ENCODE assay signal across 26 cellular contexts in the genomic region with DNA sequence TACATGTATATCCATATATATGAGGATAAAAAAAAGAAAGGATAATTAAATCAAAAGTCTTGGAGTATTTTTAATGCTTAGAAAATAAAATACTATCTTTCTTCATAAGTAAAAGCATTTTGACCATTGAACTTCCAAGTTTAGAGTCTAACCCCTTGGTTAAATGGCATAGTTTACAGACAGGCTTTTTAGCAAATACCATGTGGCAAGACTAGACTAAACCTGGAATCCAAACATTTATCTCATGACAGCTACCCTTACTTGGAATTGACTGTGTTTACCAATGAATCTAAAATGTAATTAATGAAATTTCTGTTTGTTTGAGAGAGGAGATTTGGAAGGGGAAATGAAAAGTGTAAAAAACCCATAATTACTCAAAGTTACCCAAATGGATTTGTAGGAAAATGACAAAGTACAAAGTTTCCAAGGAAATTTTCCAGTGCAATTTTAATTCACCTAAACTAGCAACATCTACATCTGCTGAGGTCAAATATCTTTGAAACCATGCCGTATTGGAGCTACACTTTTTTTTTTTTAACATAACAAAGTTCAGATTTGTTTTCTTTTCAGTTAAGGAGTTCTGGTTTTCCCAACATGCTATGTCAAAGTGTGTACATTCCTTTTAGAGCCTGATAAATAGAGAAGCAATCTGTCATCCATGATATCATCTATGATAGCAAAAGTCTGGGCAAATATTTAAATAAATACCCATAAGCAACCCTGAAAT.
DNase-seq lines count a peak whose midpoint lies in the region; ATAC-seq, FAIRE-seq and TF ChIP-seq lines count a peak whose summit lies in the region.
"Had no signal": no experiment of that assay in that cellular context is flagged by ENCODE, and none has a peak within 500 bp of the region (broad histone marks: within the 10 kb centered on the region; RNA-seq: fewer than 3 reads in every experiment).

No MANE protein-coding gene starts in this region.

- H3K27me3 ChIP-seq in liver (ENCODE audit: control insufficient read depth in 4 of 4, insufficient read depth in 4 of 4, low read length in 3 of 4): no peaks in the 10 kb centered on the region
- H3K27me3 ChIP-seq in HepG2 (ENCODE audit: control insufficient read depth in 1 of 2, insufficient read depth in 2 of 2, low read length in 2 of 2): no peaks in the 10 kb centered on the region
- no peaks in the 10 kb centered on the region for H3K27me3 ChIP-seq in mesenchymal stem cell (ENCODE audit: control insufficient read depth in 1 of 2, insufficient read depth in 1 of 2, low read length in 2 of 2)
- no peaks in the 10 kb centered on the region for H3K27me3 ChIP-seq in thyroid gland
- H3K27me3 ChIP-seq: BE2C had no signal

- no peak overlapping the region for H2BK120ac ChIP-seq in mesenchymal stem cell (ENCODE audit: low read depth, low read length)

- no peak overlapping the region for H2AK5ac ChIP-seq in mesenchymal stem cell (ENCODE audit: low read length, severe bottlenecking)

- no peak overlapping the region for H2BK12ac ChIP-seq in mesenchymal stem cell (ENCODE audit: low read length in 2 of 2)

- no peak overlapping the region for H2BK5ac ChIP-seq in mesenchymal stem cell (ENCODE audit: low read depth, low read length, poor library complexity, severe bottlenecking)

- no peak for FAIRE-seq in HepG2 (lab: Jason Lieb, UNC)
- peak; percentile 90 for FAIRE-seq in endometrium (lab: Jason Lieb, UNC)
- FAIRE-seq: GM12892, GM19239 had no signal

- CTCF ChIA-PET in HepG2 (lab: Yijun Ruan, JAX; ENCODE audit: low intra/inter-chr PET ratio, low total read pairs): no interaction called here
- CTCF ChIA-PET in MCF 10A (lab: Yijun Ruan, JAX): interaction anchor here (0.9 to 2.2 kb wide), 2 partner anchors 15 to 17 kb away, joined by 4 to 8 read pairs; no protein-coding TSS in a partner anchor

- H2BK15ac ChIP-seq in mesenchymal stem cell (ENCODE audit: low read depth, poor library complexity, severe bottlenecking): no peak overlapping the region

- no peak for TF ChIP-seq POLR2A in HepG2 (IDR thresholded peaks at IDR 0.05; ENCODE audit: insufficient read depth in 1 of 2, low read depth in 2 of 2, low read length in 2 of 2)
- TF ChIP-seq POLR2A in thyroid gland (IDR thresholded peaks at IDR 0.05): no peak

- 24% methylated on average over 1 of the region's 1 CpG for WGBS in liver
- WGBS in HepG2 (ENCODE audit: low lambda C conversion rate): 0% methylated on average over 1 of the region's 1 CpG
- WGBS in mesenchymal stem cell: no CpG with 5 or more reads among the region's 1 CpG
- WGBS in thyroid gland, 2 donors: 19 to 25% methylated on average over 1 of the region's 1 CpG

- H4K91ac ChIP-seq in mesenchymal stem cell (ENCODE audit: low read length): no peak overlapping the region

- H2AFZ ChIP-seq in HepG2 (ENCODE audit: low read length) (no peak overlapping the region), mesenchymal stem cell (ENCODE audit: low read depth, low read length) (no peak overlapping the region)

- BruUV-seq in HepG2 (replicated peaks; lab: Mats Ljungman, UMichigan) (no TSS peak), MCF 10A (replicated peaks; lab: Mats Ljungman, UMichigan) (no TSS peak)

- TF ChIP-seq RAD21 in liver (IDR thresholded peaks at IDR 0.05) (no peak), HepG2 (CRISPR knock-in tag; IDR thresholded peaks at IDR 0.05) (no peak)

- no peaks in the 10 kb centered on the region for H3K4me1 Mint-ChIP-seq in MCF 10A (ENCODE audit: insufficient read depth, unreplicated experiment)
- H3K4me1 Mint-ChIP-seq: CD14-positive monocyte, IgD-negative memory B cell had no signal

- no peaks in the 10 kb centered on the region for H3K27me3 Mint-ChIP-seq in MCF 10A (ENCODE audit: insufficient read depth, unreplicated experiment)

- H3K18ac ChIP-seq in mesenchymal stem cell (ENCODE audit: low read depth in 1 of 2, low read length in 2 of 2): no peak overlapping the region

- no peak overlapping the region for H3K4me3 ChIP-seq in liver (ENCODE audit: low read depth in 1 of 3, low read length in 3 of 3)
- no peak overlapping the region for H3K4me3 ChIP-seq in HepG2 (replicated peaks in 1 of 3; ENCODE audit: insufficient read depth in 1 of 3, low read depth in 2 of 3, low read length in 3 of 3)
- H3K4me3 ChIP-seq in mesenchymal stem cell (ENCODE audit: insufficient read depth in 1 of 2, low read depth in 1 of 2, low read length in 2 of 2): no peak overlapping the region
- H3K4me3 ChIP-seq in thyroid gland (replicated peaks in 1 of 3): no peak overlapping the region
- H3K4me3 ChIP-seq: SK-N-MC had no signal

- no peaks in the 10 kb centered on the region for H3K79me1 ChIP-seq in mesenchymal stem cell (replicated peaks; ENCODE audit: low read length, poor library complexity, severe bottlenecking)

- TF ChIP-seq CTCF in liver (IDR thresholded peaks at IDR 0.05; ENCODE audit: low read depth, low read length, missing input control) (no peak), HepG2 (CRISPR knock-in tag; IDR thresholded peaks at IDR 0.05) (no peak), thyroid gland (IDR thresholded peaks at IDR 0.05) (no peak), MCF 10A (IDR thresholded peaks at IDR 0.05; ENCODE audit: unreplicated experiment) (no peak)

- H4K8ac ChIP-seq in mesenchymal stem cell (ENCODE audit: low read length): no peak overlapping the region

- ATAC-seq in HepG2: no peak

- H3K4me3 Mint-ChIP-seq in MCF 10A (ENCODE audit: unreplicated experiment): no peak overlapping the region
- H3K4me3 Mint-ChIP-seq: CD14-positive monocyte, IgD-negative memory B cell had no signal

- H3K9me3 ChIP-seq in liver (ENCODE audit: control insufficient read depth in 4 of 4, low read length in 3 of 4) (no peaks in the 10 kb centered on the region), HepG2 (ENCODE audit: low read length) (no peaks in the 10 kb centered on the region), mesenchymal stem cell (ENCODE audit: control insufficient read depth, low read length) (no peaks in the 10 kb centered on the region), thyroid gland (no peaks in the 10 kb centered on the region)
- H3K9me3 ChIP-seq: BE2C had no signal

- DNase-seq in HepG2 (ENCODE audit: low spot score): no peak
- DNase-seq in mesenchymal stem cell: peak; percentile 33
- DNase-seq in thyroid gland: no peak
- no peak for DNase-seq in NCI-H2081 (lab: John Stamatoyannopoulos, UW)
- DNase-seq in MCF 10A (ENCODE audit: unreplicated experiment): no peak
- DNase-seq in NCI-H2107 treated with DMSO at 0.1 percent for 48 hours (lab: John Stamatoyannopoulos, UW; ENCODE audit: unreplicated experiment): no peak
- DNase-seq: ACHN, BE2C, Calu3, DMS79 treated with DMSO at 0.1 percent for 48 hours, Karpas-422, NCI-H1092 treated with DMSO at 0.1 percent for 48 hours, NCI-H1436, NCI-H187, NCI-H446, NCI-H524 treated with DMSO at 0.1 percent for 48 hours, NCI-H774, SIG-M5 had no signal

- H3K4me1 ChIP-seq in liver (ENCODE audit: control insufficient read depth in 4 of 4, insufficient read depth in 4 of 4, low read length in 3 of 4) (peaks cover 2 to 14% (median 8%) of the 10 kb centered on the region in 4 donors), HepG2 (ENCODE audit: insufficient read depth, low read length) (no peaks in the 10 kb centered on the region), mesenchymal stem cell (ENCODE audit: control insufficient read depth, insufficient read depth, low read depth, low read length) (no peaks in the 10 kb centered on the region), thyroid gland (peaks cover 8 to 11% of the 10 kb centered on the region in 2 donors)
- H3K4me1 ChIP-seq: BE2C had no signal

- H3K4me2 ChIP-seq in HepG2 (ENCODE audit: low read depth, low read length) (no peak overlapping the region), mesenchymal stem cell (ENCODE audit: low read length, poor library complexity, severe bottlenecking) (no peak overlapping the region)

- H3K27ac Mint-ChIP-seq in MCF 10A (ENCODE audit: low read depth, unreplicated experiment): no peak overlapping the region
- H3K27ac Mint-ChIP-seq: CD14-positive monocyte, IgD-negative memory B cell had no signal

- TF ChIP-seq EP300 in HepG2 (IDR thresholded peaks at IDR 0.05; ENCODE audit: low read depth in 2 of 2, low read length in 2 of 2) (no peak), HepG2 (CRISPR knock-in tag; IDR thresholded peaks at IDR 0.05; ENCODE audit: borderline replicate concordance) (no peak)

- in situ Hi-C loops in HepG2 (cut with HindIII; ENCODE audit: extremely low pct_ligation_motif_present, low pct_unique_long_range_greater_than_20kb): loop anchor here (10.0 kb wide), 1 partner anchor 92 kb away; no protein-coding TSS in a partner anchor

- H3K27ac ChIP-seq in liver (ENCODE audit: low read depth in 1 of 2, low read length in 2 of 2) (peak overlapping the region; percentile 3 to 47), HepG2 (ENCODE audit: extremely low read length, insufficient read depth, low read length) (no peak overlapping the region), mesenchymal stem cell (ENCODE audit: low read length, poor library complexity, severe bottlenecking) (no peak overlapping the region), thyroid gland (peak overlapping the region; percentile 38 to 55 (median 52))
- H3K27ac ChIP-seq: 22Rv1, SK-N-MC had no signal

- H3K9ac ChIP-seq in liver (ENCODE audit: low read depth in 1 of 2, low read length in 2 of 2): no peak overlapping the region
- H3K9ac ChIP-seq in HepG2 (ENCODE audit: insufficient read depth, low read depth, low read length): no peak overlapping the region
- no peak overlapping the region for H3K9ac ChIP-seq in mesenchymal stem cell (ENCODE audit: low read length)

- intact Hi-C loops in HepG2 (cut with micrococcal nuclease; ENCODE audit: unreplicated experiment): no loop called here
- intact Hi-C loops in thyroid gland (cut with DNase I): no loop called here
- intact Hi-C loops in MCF 10A (cut with micrococcal nuclease): no loop called here

- no peaks in the 10 kb centered on the region for H3K9me3 Mint-ChIP-seq in MCF 10A (ENCODE audit: unreplicated experiment)
- H3K9me3 Mint-ChIP-seq: CD14-positive monocyte, IgD-negative memory B cell had no signal

- no peaks in the 10 kb centered on the region for H4K20me1 ChIP-seq in HepG2 (ENCODE audit: insufficient read depth, low read length)

- no peak overlapping the region for H3K4ac ChIP-seq in mesenchymal stem cell (ENCODE audit: low read depth in 1 of 2, low read length in 2 of 2)

- POLR2A ChIA-PET in HepG2 (lab: Yijun Ruan, JAX): no interaction called here
- POLR2A ChIA-PET in MCF 10A (lab: Yijun Ruan, JAX): interaction anchor here (0.7 kb wide), 1 partner anchor 98 kb away, joined by 3 read pairs; no protein-coding TSS in a partner anchor

- H3K14ac ChIP-seq in mesenchymal stem cell (ENCODE audit: low read length in 2 of 2): no peak overlapping the region

- no peak overlapping the region for H3K23ac ChIP-seq in mesenchymal stem cell (ENCODE audit: low read length in 2 of 2)

- H3K36me3 Mint-ChIP-seq in MCF 10A (ENCODE audit: insufficient read depth, unreplicated experiment): peaks cover 6% of the 10 kb centered on the region
- H3K36me3 Mint-ChIP-seq: CD14-positive monocyte, IgD-negative memory B cell had no signal

- H3K79me2 ChIP-seq in HepG2 (ENCODE audit: insufficient read depth, low read length): no peaks in the 10 kb centered on the region

- H3K36me3 ChIP-seq in liver (ENCODE audit: control insufficient read depth in 4 of 4, insufficient read depth in 3 of 4, low read depth in 1 of 4, low read length in 3 of 4) (no peaks in the 10 kb centered on the region), HepG2 (replicated peaks in 1 of 2; ENCODE audit: control insufficient read depth in 1 of 2, insufficient read depth in 2 of 2, low read length in 2 of 2) (no peaks in the 10 kb centered on the region), mesenchymal stem cell (ENCODE audit: control insufficient read depth in 1 of 2, insufficient read depth in 2 of 2, low read depth in 1 of 2, low read length in 2 of 2) (no peaks in the 10 kb centered on the region), thyroid gland (no peaks in the 10 kb centered on the region)
- H3K36me3 ChIP-seq: BE2C had no signal

Comparison
In these comparisons a context has a peak if more than half of its experiments do, and no peak if none do; other contexts are left out.
1. H3K27ac ChIP-seq: peak in liver (2 of 2) and thyroid gland (3 of 3); none in HepG2 (single experiment) and mesenchymal stem cell (single experiment).